17 cellular contexts compared by ENCODE assay signal in genomic region chrX:10048695-10049094, GRCh38.
A peak's percentile ranks its signal among the peaks of the same experiment; 100 is the strongest.
DNase-seq lines count a peak whose midpoint lies in the region; ATAC-seq and TF ChIP-seq lines count a peak whose summit lies in the region.
"Had no signal": no experiment of that assay in that cellular context is flagged by ENCODE, and none has a peak within 500 bp of the region (broad histone marks: within the 10 kb centered on the region; RNA-seq: fewer than 3 reads in every experiment).

No MANE protein-coding gene starts in this region.

- H3K36me3 ChIP-seq in body of pancreas (replicated peaks in 1 of 2; ENCODE audit: insufficient read depth in 1 of 2, low read depth in 2 of 2): no peaks in the 10 kb centered on the region
- H3K36me3 ChIP-seq in lower lobe of right lung: no peaks in the 10 kb centered on the region
- H3K36me3 ChIP-seq in suprapubic skin: no peaks in the 10 kb centered on the region
- H3K36me3 ChIP-seq: BLaER1 had no signal

- ATAC-seq in body of pancreas (peak; percentile 30), lower lobe of right lung (peak; percentile 79 to 88), HG03565 (IDR thresholded peaks at IDR 0.05; ENCODE audit: unreplicated experiment) (no peak)

- TF ChIP-seq CTCF in body of pancreas (IDR thresholded peaks at IDR 0.05) (no peak), lower lobe of right lung (IDR thresholded peaks at IDR 0.05) (no peak), suprapubic skin (IDR thresholded peaks at IDR 0.05) (no peak)

- H3K27me3 ChIP-seq in body of pancreas: no peaks in the 10 kb centered on the region
- no peaks in the 10 kb centered on the region for H3K27me3 ChIP-seq in lower lobe of right lung (ENCODE audit: low read depth)
- no peaks in the 10 kb centered on the region for H3K27me3 ChIP-seq in suprapubic skin
- H3K27me3 ChIP-seq: BLaER1 had no signal

- H3K27ac ChIP-seq in body of pancreas (peak overlapping the region in 2 of 4 donors; percentile 8 to 49), lower lobe of right lung (no peak overlapping the region), suprapubic skin (peak overlapping the region; percentile 45)
- H3K27ac ChIP-seq: BLaER1 had no signal

- H3K9me3 ChIP-seq in body of pancreas (no peaks in the 10 kb centered on the region), lower lobe of right lung (no peaks in the 10 kb centered on the region), suprapubic skin (no peaks in the 10 kb centered on the region)
- H3K9me3 ChIP-seq: BLaER1 had no signal

- DNase-seq in NCI-H2029 (lab: John Stamatoyannopoulos, UW) (peak; percentile 23), NCI-H2029 treated with DMSO at 0.1 percent for 48 hours (lab: John Stamatoyannopoulos, UW) (no peak), body of pancreas (peak; percentile 17 to 51 (median 39)), lower lobe of right lung (peak; percentile 61), suprapubic skin (ENCODE audit: low spot score in 2 of 2) (no peak), head of caudate nucleus (no peak)
- DNase-seq in stimulated activated naive CD4-positive, alpha-beta T cell (lab: John Stamatoyannopoulos, UW): no peak
- DNase-seq: activated CD4-positive, alpha-beta T cell treated with anti-CD3 and anti-CD28 coated beads for 48 hours; activated effector memory CD4-positive, alpha-beta T cell treated with Interleukin-2 at 50 U/mL for 16 hours; kidney glomerular epithelial cell; NCI-H1436; NCI-H2227 treated with DMSO at 0.1 percent for 48 hours; NK-92 treated with Interleukin-12 subunit alpha and Interleukin-12 subunit beta, amount 100 ng/mL, for 24 hours; RPMI8226; stimulated activated naive CD4-positive, alpha-beta T cell treated with Interleukin-2 at 50 U/mL for 16 hours had no signal

- TF ChIP-seq POLR2A in body of pancreas (IDR thresholded peaks at IDR 0.05) (no peak), suprapubic skin (IDR thresholded peaks at IDR 0.05) (no peak)

- no peak overlapping the region for H3K4me3 ChIP-seq in body of pancreas
- no peak overlapping the region for H3K4me3 ChIP-seq in lower lobe of right lung
- no peak overlapping the region for H3K4me3 ChIP-seq in suprapubic skin
- H3K4me3 ChIP-seq: BLaER1 had no signal

- H3K4me1 ChIP-seq in body of pancreas (peaks cover 33% of the 10 kb centered on the region), lower lobe of right lung (peaks cover 50% of the 10 kb centered on the region), suprapubic skin (peaks cover 74% of the 10 kb centered on the region)

- intact Hi-C loops in body of pancreas (cut with DNase I) (no loop called here), lower lobe of right lung (cut with DNase I) (no loop called here), head of caudate nucleus (cut with DNase I) (no loop called here)

- no peak for TF ChIP-seq EP300 in suprapubic skin (IDR thresholded peaks at IDR 0.05)

- WGBS in body of pancreas, 2 donors: 32 to 39% methylated on average over 4 to 7 of the region's 7 CpGs
- 72% methylated on average over 7 of the region's 7 CpGs for WGBS in suprapubic skin

Comparison
In these comparisons a context has a peak if more than half of its experiments do, and no peak if none do; other contexts are left out.
1. DNase-seq: peak in NCI-H2029 (single experiment), body of pancreas (4 of 4) and lower lobe of right lung (single experiment); none in NCI-H2029 treated with DMSO at 0.1 percent for 48 hours (single experiment), suprapubic skin (0 of 2), head of caudate nucleus (0 of 42) and stimulated activated naive CD4-positive, alpha-beta T cell (0 of 6).